In the genomic region with DNA sequence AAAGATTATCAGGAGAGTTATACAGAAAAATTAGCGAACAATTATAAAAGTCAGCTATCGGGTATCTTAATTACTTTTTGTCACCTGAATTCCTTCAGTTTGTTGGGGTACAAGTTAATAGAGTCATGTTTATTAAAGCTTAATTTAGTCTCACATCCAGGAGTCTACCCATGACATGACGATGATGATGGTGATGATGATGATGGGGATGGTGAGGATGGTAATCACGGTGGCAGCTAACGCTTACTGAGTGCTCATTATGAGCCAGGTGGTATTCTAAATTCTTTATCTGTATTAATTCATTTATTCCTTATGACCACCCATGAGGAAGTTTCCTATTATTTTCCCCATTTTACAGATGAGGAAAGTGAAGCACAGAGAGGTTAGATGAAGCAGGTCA, we compare ENCODE assay signal across 11 cellular contexts.
"Had no signal": no experiment of that assay in that cellular context is flagged by ENCODE, and none has a peak within 500 bp of the region (broad histone marks: within the 10 kb centered on the region; RNA-seq: fewer than 3 reads in every experiment).

No MANE protein-coding gene starts in this region.

- FAIRE-seq: H1, H54 had no signal

- H3K36me3 ChIP-seq: HAP-1 had no signal

- ATAC-seq: GM23338, HCT116 had no signal

- H3K4me2 ChIP-seq: GM23338 had no signal

- H3K27ac ChIP-seq: GM23248 had no signal

- H3K9ac ChIP-seq: GM23248 had no signal

- H3K9me3 ChIP-seq: HAP-1 had no signal

- H2AFZ ChIP-seq: GM23248, GM23338 had no signal

- DNase-seq: GM23248, GOT3, H7, H9, HCEC 1CT, HFFc6 had no signal

- H3K4me3 ChIP-seq: GM23248, GM23338, HAP-1 had no signal
